ENCODE assay signal across 14 cellular contexts in genomic region chr9:114227288-114228033, GRCh38.
"Had no signal": no experiment of that assay in that cellular context is flagged by ENCODE, and none has a peak within 500 bp of the region (broad histone marks: within the 10 kb centered on the region; RNA-seq: fewer than 3 reads in every experiment).

No MANE protein-coding gene starts in this region.

- H3K4me3 ChIP-seq: ovary, sigmoid colon had no signal

- H3K9me3 ChIP-seq: ovary, sigmoid colon had no signal

- H3K27ac Mint-ChIP-seq: activated CD4-positive, alpha-beta T cell treated with anti-CD3 and anti-CD28 coated beads for 36 hours; activated naive CD8-positive, alpha-beta T cell; stimulated activated effector memory CD8-positive, alpha-beta T cell treated with anti-CD3 and anti-CD28 coated beads, Interleukin-12 subunit alpha, Interleukin-12 subunit beta, amount 100 ng/mL, for 72 hours had no signal

- H3K36me3 Mint-ChIP-seq: activated naive CD8-positive, alpha-beta T cell; stimulated activated effector memory CD8-positive, alpha-beta T cell treated with anti-CD3 and anti-CD28 coated beads, Interleukin-12 subunit alpha, Interleukin-12 subunit beta, amount 100 ng/mL, for 72 hours had no signal

- H3K4me3 Mint-ChIP-seq: activated CD4-positive, alpha-beta T cell treated with anti-CD3 and anti-CD28 coated beads for 36 hours; activated naive CD8-positive, alpha-beta T cell; stimulated activated effector memory CD8-positive, alpha-beta T cell treated with anti-CD3 and anti-CD28 coated beads, Interleukin-12 subunit alpha, Interleukin-12 subunit beta, amount 100 ng/mL, for 72 hours had no signal

- H3K36me3 ChIP-seq: ovary, sigmoid colon had no signal

- H3K27ac ChIP-seq: epithelial cell of prostate, ovary, sigmoid colon had no signal

- H3K27me3 Mint-ChIP-seq: activated naive CD8-positive, alpha-beta T cell had no signal

- DNase-seq: activated CD4-positive, alpha-beta T cell treated with anti-CD3 and anti-CD28 coated beads for 36 hours; activated CD4-positive, alpha-beta T cell treated with anti-CD3 and anti-CD28 coated beads, Interleukin-2, amount 50 U/mL, for 48 hours; activated gamma-delta T cell; foreskin fibroblast; kidney; ovary; sigmoid colon; stimulated activated CD4-positive, alpha-beta T cell treated with anti-CD3 and anti-CD28 coated beads, Interleukin-4, amount 100 ng/mL, for 24 hours; SW 1271 had no signal

- H3K27me3 ChIP-seq: ovary, sigmoid colon had no signal

- H3K4me1 Mint-ChIP-seq: activated CD4-positive, alpha-beta T cell treated with anti-CD3 and anti-CD28 coated beads for 36 hours; stimulated activated effector memory CD8-positive, alpha-beta T cell treated with anti-CD3 and anti-CD28 coated beads, Interleukin-12 subunit alpha, Interleukin-12 subunit beta, amount 100 ng/mL, for 72 hours had no signal

- FAIRE-seq: kidney, TTC549 had no signal

- ATAC-seq: activated CD4-positive, alpha-beta T cell treated with anti-CD3 and anti-CD28 coated beads for 36 hours; left lobe of liver; stimulated activated effector memory CD8-positive, alpha-beta T cell treated with anti-CD3 and anti-CD28 coated beads, Interleukin-12 subunit alpha, Interleukin-12 subunit beta, amount 100 ng/mL, for 72 hours had no signal

- H3K9me3 Mint-ChIP-seq: stimulated activated effector memory CD8-positive, alpha-beta T cell treated with anti-CD3 and anti-CD28 coated beads, Interleukin-12 subunit alpha, Interleukin-12 subunit beta, amount 100 ng/mL, for 72 hours had no signal
